Comparison of ENCODE assay signal across 1 cellular context in genomic region chr1:70354332-70355110, GRCh38.
A peak's percentile ranks its signal among the peaks of the same experiment; 100 is the strongest.
TF ChIP-seq lines count a peak whose summit lies in the region.

ANKRD13C (minus strand) TSS chr1:70354722; CDS start chr1:70354408, 314 bp downstream.

TF ChIP-seq in GM12878, 131 proteins besides CTCF, POLR2A, EP300 and RAD21 (continued from another document and continues in another):
- no peak for TF ChIP-seq BCLAF1 (IDR thresholded peaks at IDR 0.05)
- no peak for TF ChIP-seq ZSCAN29 (IDR thresholded peaks at IDR 0.05)
- no peak for TF ChIP-seq USF2 (IDR thresholded peaks at IDR 0.05; ENCODE audit: borderline replicate concordance, low read depth, low read length)
- no peak for TF ChIP-seq MYB (IDR thresholded peaks at IDR 0.05; ENCODE audit: borderline replicate concordance, low read depth, low read length)
- TF ChIP-seq BMI1 (IDR thresholded peaks at IDR 0.05; ENCODE audit: borderline replicate concordance), result no peak
- TF ChIP-seq ASH2L (IDR thresholded peaks at IDR 0.05; ENCODE audit: borderline replicate concordance, low read depth), result no peak; the same call in 1 of the 2 replicates
- peak; percentile 69; the same call in 1 of the 2 replicates for TF ChIP-seq MTA3 (IDR thresholded peaks at IDR 0.05; ENCODE audit: borderline replicate concordance, low read length)
- peak; percentile 66 for TF ChIP-seq KLF5 (IDR thresholded peaks at IDR 0.05; ENCODE audit: partially characterized antibody)
- TF ChIP-seq MAX (IDR thresholded peaks at IDR 0.05; ENCODE audit: low read depth, low read length), result peak; percentile 79
- TF ChIP-seq MTA2 (IDR thresholded peaks at IDR 0.05; ENCODE audit: low read depth), result 0 out of 2 replicates have a peak, but pooled peaks have one; percentile 44
- no peak for TF ChIP-seq SP1 (IDR thresholded peaks at IDR 0.05; ENCODE audit: low read depth, low read length)
- TF ChIP-seq ZBTB40 (IDR thresholded peaks at IDR 0.05; ENCODE audit: borderline replicate concordance), result peak; percentile 78; the same call in 1 of the 2 replicates
- TF ChIP-seq NFYA (IDR thresholded peaks at IDR 0.05; ENCODE audit: borderline replicate concordance, low read depth, low read length), result no peak
- TF ChIP-seq ZBTB4 (CRISPR knock-in tag; IDR thresholded peaks at IDR 0.05), result no peak
- TF ChIP-seq PRDM15 (CRISPR knock-in tag; IDR thresholded peaks at IDR 0.05), result no peak
- peak; percentile 51 for TF ChIP-seq RELA (IDR thresholded peaks at IDR 0.05; ENCODE audit: borderline replicate concordance, partially characterized antibody)
- peak; percentile 20; the same call in 1 of the 2 replicates for TF ChIP-seq JUNB (IDR thresholded peaks at IDR 0.05)
- TF ChIP-seq CEBPB (IDR thresholded peaks at IDR 0.05; ENCODE audit: borderline replicate concordance in 1 of 2, low read depth in 2 of 2, low read length in 2 of 2), result no peak
- TF ChIP-seq TCF3 (IDR thresholded peaks at IDR 0.05; ENCODE audit: borderline replicate concordance, insufficient read depth, low read depth, low read length), result peak; percentile 25; the same call in 1 of the 2 replicates
- TF ChIP-seq MLLT1 (IDR thresholded peaks at IDR 0.05), result peak; percentile 74; the same call in 1 of the 2 replicates
- no peak for TF ChIP-seq BACH1 (IDR thresholded peaks at IDR 0.05; ENCODE audit: borderline replicate concordance)
- no peak for TF ChIP-seq ZBED1 (IDR thresholded peaks at IDR 0.05; ENCODE audit: borderline replicate concordance)
- TF ChIP-seq MXI1 (IDR thresholded peaks at IDR 0.05; ENCODE audit: low read depth, low read length), result peak; percentile 73
- no peak for TF ChIP-seq CEBPZ (IDR thresholded peaks at IDR 0.05; ENCODE audit: low read depth, low read length)
- TF ChIP-seq POLR2AphosphoS2 (IDR thresholded peaks at IDR 0.05; ENCODE audit: low read depth, low read length), result peak; percentile 81
- peak; percentile 83; the same call in 1 of the 2 replicates for TF ChIP-seq CBX5 (IDR thresholded peaks at IDR 0.05; ENCODE audit: low read depth)
- TF ChIP-seq IKZF1 (conservative IDR thresholded peaks at IDR 0.05), result peak; percentile 94
- TF ChIP-seq ZNF207 (IDR thresholded peaks at IDR 0.05; ENCODE audit: borderline replicate concordance), result no peak
- 0 out of 4 replicates have a peak, but pooled peaks of 1 of the 2 experiments have one; percentile 22 for TF ChIP-seq ETV6 (conservative IDR thresholded peaks at IDR 0.05 in 1 of 2, IDR thresholded peaks at IDR 0.05 in 1 of 2; ENCODE audit: borderline replicate concordance in 1 of 2, low read depth in 1 of 2)
- TF ChIP-seq NFXL1 (IDR thresholded peaks at IDR 0.05; ENCODE audit: borderline replicate concordance), result no peak
- TF ChIP-seq CBFB (IDR thresholded peaks at IDR 0.05; ENCODE audit: low read depth), result peak; percentile 97
- TF ChIP-seq TCF7 (IDR thresholded peaks at IDR 0.05; ENCODE audit: borderline replicate concordance), result no peak
- TF ChIP-seq DPF2 (IDR thresholded peaks at IDR 0.05), result no peak
- no peak for TF ChIP-seq BHLHE40 (IDR thresholded peaks at IDR 0.05; ENCODE audit: borderline replicate concordance in 1 of 2, low read depth in 2 of 2, low read length in 1 of 2)
- TF ChIP-seq CHD4 (IDR thresholded peaks at IDR 0.05), result no peak
- no peak for TF ChIP-seq ZZZ3 (IDR thresholded peaks at IDR 0.05; ENCODE audit: control insufficient read depth, insufficient read length, low read depth)
